In the genomic region with DNA sequence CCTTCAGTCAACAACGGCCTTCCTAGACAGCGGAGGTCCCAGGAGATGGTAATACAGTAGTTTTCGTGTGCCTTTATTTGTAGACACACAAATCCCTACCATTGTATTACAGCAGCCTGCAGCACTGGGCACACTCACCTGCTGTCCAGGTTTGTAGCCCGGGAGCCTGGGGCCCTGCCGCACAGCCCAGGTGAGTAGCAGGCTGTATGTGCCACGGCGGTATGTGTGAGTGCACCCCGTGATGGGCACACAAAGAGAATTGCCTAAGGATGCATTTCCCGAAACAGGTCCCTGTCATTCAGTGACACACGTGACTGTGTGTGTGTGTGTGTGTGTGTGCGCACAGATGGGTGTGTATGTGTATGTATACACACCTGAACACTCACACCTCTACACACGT, we compare ENCODE assay signal across 15 cellular contexts. TPM values are rescaled to one million over a fixed set of nuclear protein-coding genes. Genes with fewer than 3 reads are reported as not detected.
DNase-seq lines count a peak whose midpoint lies in the region; ATAC-seq and TF ChIP-seq lines count a peak whose summit lies in the region.
"Had no signal": no experiment of that assay in that cellular context is flagged by ENCODE, and none has a peak within 500 bp of the region (broad histone marks: within the 10 kb centered on the region; RNA-seq: fewer than 3 reads in every experiment).

No MANE protein-coding gene starts in this region.

- H3K4me3 ChIP-seq in Peyer's patch: no peak overlapping the region
- H3K4me3 ChIP-seq in left lung: no peak overlapping the region
- H3K4me3 ChIP-seq in upper lobe of right lung: no peak overlapping the region
- no peak overlapping the region for H3K4me3 ChIP-seq in stomach

- H3K27me3 ChIP-seq in Peyer's patch: no peaks in the 10 kb centered on the region
- no peaks in the 10 kb centered on the region for H3K27me3 ChIP-seq in left lung
- H3K27me3 ChIP-seq in upper lobe of right lung: no peaks in the 10 kb centered on the region
- no peaks in the 10 kb centered on the region for H3K27me3 ChIP-seq in stomach

- H3K36me3 ChIP-seq in Peyer's patch (peaks cover 0 to 60% (median 0%) of the 10 kb centered on the region in 3 donors), left lung (peaks cover 0 to 72% of the 10 kb centered on the region in 2 donors), upper lobe of right lung (peaks cover 33% of the 10 kb centered on the region), stomach (peaks cover 20 to 85% (median 66%) of the 10 kb centered on the region in 4 donors)

- H3K9me3 ChIP-seq in Peyer's patch: no peaks in the 10 kb centered on the region
- no peaks in the 10 kb centered on the region for H3K9me3 ChIP-seq in left lung
- no peaks in the 10 kb centered on the region for H3K9me3 ChIP-seq in upper lobe of right lung
- H3K9me3 ChIP-seq in stomach: no peaks in the 10 kb centered on the region

- DNase-seq in activated naive CD8-positive, alpha-beta T cell treated with anti-CD3 and anti-CD28 coated beads, Interleukin-2, amount 10 ng/mL, durations not matched to agents 7 days and 5 days: peak; percentile 17
- no peak for DNase-seq in activated naive CD8-positive, alpha-beta T cell treated with anti-CD3 and anti-CD28 coated beads, Interleukin-2, amount 50 U/mL, for 24 hours
- DNase-seq in Peyer's patch (peak in 2 of 3 donors; percentile 22 to 40), left lung (peak; percentile 11 to 26), upper lobe of right lung (peak; percentile 45), stomach (no peak)
- DNase-seq: ACHN, COR-L47, DMS153, EL, H9, NCI-H1105, NCI-H1694, NCI-H524 had no signal

- peaks cover 9% of the 10 kb centered on the region for H3K4me1 Mint-ChIP-seq in activated naive CD8-positive, alpha-beta T cell treated with anti-CD3 and anti-CD28 coated beads, Interleukin-2, amount 10 ng/mL, durations not matched to agents 7 days and 5 days
- H3K4me1 Mint-ChIP-seq in activated naive CD8-positive, alpha-beta T cell treated with anti-CD3 and anti-CD28 coated beads, Interleukin-2, amount 50 U/mL, for 24 hours: peaks cover 11% of the 10 kb centered on the region

- TF ChIP-seq POLR2A in Peyer's patch (IDR thresholded peaks at IDR 0.05) (no peak), stomach (IDR thresholded peaks at IDR 0.05) (no peak)

- no peak overlapping the region for H3K27ac Mint-ChIP-seq in activated naive CD8-positive, alpha-beta T cell treated with anti-CD3 and anti-CD28 coated beads, Interleukin-2, amount 10 ng/mL, durations not matched to agents 7 days and 5 days
- H3K27ac Mint-ChIP-seq in activated naive CD8-positive, alpha-beta T cell treated with anti-CD3 and anti-CD28 coated beads, Interleukin-2, amount 50 U/mL, for 24 hours: no peak overlapping the region
- H3K27ac Mint-ChIP-seq: H9 had no signal

- WGBS in stomach, 5 donors: 86 to 97% (median 96%) methylated on average over 10 to 12 of the region's 12 CpGs

- intact Hi-C loops in left lung (cut with DNase I): no loop called here
- intact Hi-C loops in upper lobe of right lung (cut with DNase I): no loop called here
- intact Hi-C loops in stomach (cut with DNase I; ENCODE audit: low total_unique reads): no loop called here

- H3K4me1 ChIP-seq in Peyer's patch (no peaks in the 10 kb centered on the region), left lung (peaks cover 0 to 2% of the 10 kb centered on the region in 2 donors), upper lobe of right lung (no peaks in the 10 kb centered on the region), stomach (peaks cover 0 to 2% (median 0%) of the 10 kb centered on the region in 4 donors)

- POLR2A ChIA-PET in activated naive CD8-positive, alpha-beta T cell treated with anti-CD3 and anti-CD28 coated beads, Interleukin-2, amount 10 ng/mL, durations not matched to agents 7 days and 5 days (lab: Charles Lee): no interaction called here

- H3K4me3 Mint-ChIP-seq in activated naive CD8-positive, alpha-beta T cell treated with anti-CD3 and anti-CD28 coated beads, Interleukin-2, amount 10 ng/mL, durations not matched to agents 7 days and 5 days: no peak overlapping the region
- H3K4me3 Mint-ChIP-seq in activated naive CD8-positive, alpha-beta T cell treated with anti-CD3 and anti-CD28 coated beads, Interleukin-2, amount 50 U/mL, for 24 hours: no peak overlapping the region
- H3K4me3 Mint-ChIP-seq: H9 had no signal

- no peaks in the 10 kb centered on the region for H3K9me3 Mint-ChIP-seq in activated naive CD8-positive, alpha-beta T cell treated with anti-CD3 and anti-CD28 coated beads, Interleukin-2, amount 10 ng/mL, durations not matched to agents 7 days and 5 days
- H3K9me3 Mint-ChIP-seq in activated naive CD8-positive, alpha-beta T cell treated with anti-CD3 and anti-CD28 coated beads, Interleukin-2, amount 50 U/mL, for 24 hours: no peaks in the 10 kb centered on the region
- H3K9me3 Mint-ChIP-seq: H9 had no signal

- no peak overlapping the region for H3K27ac ChIP-seq in Peyer's patch
- H3K27ac ChIP-seq in left lung: no peak overlapping the region
- H3K27ac ChIP-seq in upper lobe of right lung: no peak overlapping the region
- H3K27ac ChIP-seq in stomach: no peak overlapping the region

- no peak for TF ChIP-seq EP300 in stomach (IDR thresholded peaks at IDR 0.05)

- no peaks in the 10 kb centered on the region for H3K27me3 Mint-ChIP-seq in activated naive CD8-positive, alpha-beta T cell treated with anti-CD3 and anti-CD28 coated beads, Interleukin-2, amount 10 ng/mL, durations not matched to agents 7 days and 5 days
- no peaks in the 10 kb centered on the region for H3K27me3 Mint-ChIP-seq in activated naive CD8-positive, alpha-beta T cell treated with anti-CD3 and anti-CD28 coated beads, Interleukin-2, amount 50 U/mL, for 24 hours

- H3K36me3 Mint-ChIP-seq in activated naive CD8-positive, alpha-beta T cell treated with anti-CD3 and anti-CD28 coated beads, Interleukin-2, amount 10 ng/mL, durations not matched to agents 7 days and 5 days: peaks cover 13% of the 10 kb centered on the region
- H3K36me3 Mint-ChIP-seq in activated naive CD8-positive, alpha-beta T cell treated with anti-CD3 and anti-CD28 coated beads, Interleukin-2, amount 50 U/mL, for 24 hours (ENCODE audit: low read depth): peaks cover 14% of the 10 kb centered on the region

- TF ChIP-seq CTCF in Peyer's patch (IDR thresholded peaks at IDR 0.05): no peak
- no peak for TF ChIP-seq CTCF in left lung (IDR thresholded peaks at IDR 0.05)
- no peak for TF ChIP-seq CTCF in upper lobe of right lung (IDR thresholded peaks at IDR 0.05)
- TF ChIP-seq CTCF in stomach (IDR thresholded peaks at IDR 0.05): no peak

- ATAC-seq in activated naive CD8-positive, alpha-beta T cell treated with anti-CD3 and anti-CD28 coated beads, Interleukin-2, amount 10 ng/mL, durations not matched to agents 7 days and 5 days (ENCODE audit: low read depth): no peak
- ATAC-seq in activated naive CD8-positive, alpha-beta T cell treated with anti-CD3 and anti-CD28 coated beads, Interleukin-2, amount 50 U/mL, for 24 hours: no peak
- ATAC-seq in left lung: no peak
- no peak for ATAC-seq in upper lobe of right lung
- ATAC-seq in HG02938 (IDR thresholded peaks at IDR 0.05; ENCODE audit: unreplicated experiment): no peak

RNA-seq across cellular contexts. Expression of gene SLC25A6, which starts 8.1 kb away (rescaled TPM):
- total RNA-seq in activated naive CD8-positive, alpha-beta T cell treated with anti-CD3 and anti-CD28 coated beads, Interleukin-2, amount 10 ng/mL, durations not matched to agents 7 days and 5 days: 100 to 1,000 TPM; 235 to 241 TPM
- total RNA-seq in Peyer's patch (100 to 1,000 TPM; 201 to 361 (median 314) TPM), left lung (100 to 1,000 TPM; 285 to 337 TPM), upper lobe of right lung (337 TPM), stomach (100 to 1,000 TPM; 119 to 707 (median 391) TPM)
- 100 to 1,000 TPM; 416 to 606 (median 518) TPM for polyA plus RNA-seq in stomach

RNA-seq across cellular contexts. Expression of gene ASMTL, which starts 52.7 kb away (rescaled TPM):
- total RNA-seq in activated naive CD8-positive, alpha-beta T cell treated with anti-CD3 and anti-CD28 coated beads, Interleukin-2, amount 10 ng/mL, durations not matched to agents 7 days and 5 days: 10 to 100 TPM; 39.4 to 42.2 TPM
- total RNA-seq in Peyer's patch (10 to 100 TPM in 3 of 4 donors, 1 to 10 TPM in 1; 9.5 to 23.9 (median 15.1) TPM), left lung (10 to 100 TPM; 18.6 to 19.6 TPM), upper lobe of right lung (23.8 TPM), stomach (10 to 100 TPM in 3 of 5 donors, 1 to 10 TPM in 2; 5.8 to 45.8 (median 14.0) TPM)
- polyA plus RNA-seq in stomach: 10 to 100 TPM; 14.9 to 29.3 (median 24.4) TPM

Comparison
In these comparisons a context has a peak if more than half of its experiments do, and no peak if none do; other contexts are left out.
1. DNase-seq: peak in activated naive CD8-positive, alpha-beta T cell treated with anti-CD3 and anti-CD28 coated beads, Interleukin-2, amount 10 ng/mL, durations not matched to agents 7 days and 5 days (single experiment), Peyer's patch (2 of 3), left lung (2 of 2) and upper lobe of right lung (single experiment); none in activated naive CD8-positive, alpha-beta T cell treated with anti-CD3 and anti-CD28 coated beads, Interleukin-2, amount 50 U/mL, for 24 hours (single experiment) and stomach (single experiment).